ENCODE assay signal across 20 cellular contexts in the genomic region with DNA sequence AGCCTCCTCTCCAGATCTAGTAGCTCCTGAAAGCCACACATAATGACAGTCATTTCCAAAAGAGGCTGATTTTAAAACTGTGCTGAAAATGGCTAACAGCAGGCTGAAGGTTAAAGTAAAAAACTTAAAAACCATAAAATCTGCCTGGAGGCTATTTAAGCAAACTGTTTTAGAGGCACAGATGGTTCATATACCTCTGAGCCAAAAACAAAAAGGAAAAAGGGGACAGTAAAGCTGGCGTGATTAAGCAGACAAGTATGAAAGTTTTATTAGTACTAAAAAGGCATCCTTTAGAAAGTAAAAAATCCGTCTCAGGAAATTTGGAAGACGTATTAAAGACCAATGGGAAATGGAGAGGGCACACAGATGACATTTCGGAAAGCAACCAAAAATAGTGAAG.
"Had no signal": no experiment of that assay in that cellular context is flagged by ENCODE, and none has a peak within 500 bp of the region (broad histone marks: within the 10 kb centered on the region; RNA-seq: fewer than 3 reads in every experiment).

No MANE protein-coding gene starts in this region.

- DNase-seq: activated T-cell treated with anti-CD3 and anti-CD28 coated beads, Interleukin-2, amount 50 U/mL, for 1 hour; adrenal gland; colonic mucosa; dorsolateral prefrontal cortex; effector memory CD8-positive, alpha-beta T cell; kidney; left lung; occipital lobe; right lobe of liver; stimulated activated CD4-positive, alpha-beta T cell treated with anti-CD3 and anti-CD28 coated beads, Interleukin-1b, Interleukin-23, amount 100 ng/mL, for 48 hours; substantia nigra; T-helper 1 cell; thyroid gland had no signal

- H3K36me3 Mint-ChIP-seq: activated naive CD4-positive, alpha-beta T cell treated with anti-CD3 and anti-CD28 coated beads, Interleukin-2, amount 50 U/mL, for 72 hours; natural killer cell treated with Interleukin-12 subunit alpha and Interleukin-12 subunit beta and Interleukin-15 and Interleukin-18, amount 100 ng/mL, for 72 hours had no signal

- H3K36me3 ChIP-seq: adrenal gland, colonic mucosa, esophagus muscularis mucosa, left lung, right lobe of liver, thyroid gland had no signal

- H3K4me1 ChIP-seq: adrenal gland, ascending aorta, colonic mucosa had no signal

- H3K27me3 ChIP-seq: adrenal gland, ascending aorta, colonic mucosa, dorsolateral prefrontal cortex, esophagus muscularis mucosa, left lung, right lobe of liver, thyroid gland had no signal

- H3K9me3 ChIP-seq: adrenal gland, ascending aorta, colonic mucosa, esophagus muscularis mucosa, left lung, right lobe of liver, thyroid gland had no signal

- H3K4me1 Mint-ChIP-seq: activated T-helper 17 cell treated with anti-CD3 and anti-CD28 coated beads, Interleukin-2, amount 50 U/mL, for 72 hours had no signal

- H3K4me3 Mint-ChIP-seq: activated T-helper 17 cell treated with anti-CD3 and anti-CD28 coated beads, Interleukin-2, amount 50 U/mL, for 72 hours; effector memory CD8-positive, alpha-beta T cell; natural killer cell treated with Interleukin-12 subunit alpha and Interleukin-12 subunit beta and Interleukin-15 and Interleukin-18, amount 100 ng/mL, for 72 hours; stimulated activated naive CD8-positive, alpha-beta T cell treated with anti-CD3 and anti-CD28 coated beads, Interleukin-15, Interleukin-2, amounts not matched to agents 100 ng/mL and 50 ng/mL, for 24 hours had no signal

- H3K27ac Mint-ChIP-seq: activated naive CD4-positive, alpha-beta T cell treated with anti-CD3 and anti-CD28 coated beads, Interleukin-2, amount 50 U/mL, for 72 hours; activated T-helper 17 cell treated with anti-CD3 and anti-CD28 coated beads, Interleukin-2, amount 50 U/mL, for 72 hours; effector memory CD8-positive, alpha-beta T cell; natural killer cell treated with Interleukin-12 subunit alpha and Interleukin-12 subunit beta and Interleukin-15 and Interleukin-18, amount 100 ng/mL, for 72 hours; stimulated activated naive CD8-positive, alpha-beta T cell treated with anti-CD3 and anti-CD28 coated beads, Interleukin-15, Interleukin-2, amounts not matched to agents 100 ng/mL and 50 ng/mL, for 24 hours had no signal

- H3K4me3 ChIP-seq: adrenal gland, ascending aorta, colonic mucosa, dorsolateral prefrontal cortex, esophagus muscularis mucosa, left lung, right lobe of liver, skin epidermis, thyroid gland had no signal

- H3K27ac ChIP-seq: adrenal gland, ascending aorta, colonic mucosa, esophagus muscularis mucosa, left lung, right lobe of liver, skin epidermis, thyroid gland had no signal

- ATAC-seq: activated naive CD4-positive, alpha-beta T cell treated with anti-CD3 and anti-CD28 coated beads, Interleukin-2, amount 50 U/mL, for 72 hours; activated T-helper 17 cell treated with anti-CD3 and anti-CD28 coated beads, Interleukin-2, amount 50 U/mL, for 72 hours; effector memory CD8-positive, alpha-beta T cell; left lung; natural killer cell treated with Interleukin-12 subunit alpha and Interleukin-12 subunit beta and Interleukin-15 and Interleukin-18, amount 100 ng/mL, for 72 hours; right lobe of liver had no signal

- H3K9me3 Mint-ChIP-seq: activated naive CD4-positive, alpha-beta T cell treated with anti-CD3 and anti-CD28 coated beads, Interleukin-2, amount 50 U/mL, for 72 hours; activated T-helper 17 cell treated with anti-CD3 and anti-CD28 coated beads, Interleukin-2, amount 50 U/mL, for 72 hours; effector memory CD8-positive, alpha-beta T cell; natural killer cell treated with Interleukin-12 subunit alpha and Interleukin-12 subunit beta and Interleukin-15 and Interleukin-18, amount 100 ng/mL, for 72 hours; stimulated activated naive CD8-positive, alpha-beta T cell treated with anti-CD3 and anti-CD28 coated beads, Interleukin-15, Interleukin-2, amounts not matched to agents 100 ng/mL and 50 ng/mL, for 24 hours had no signal
